ENCODE assay signal across 13 cellular contexts in genomic region chr5:139446956-139447779, GRCh38. TPM values are rescaled to one million over a fixed set of nuclear protein-coding genes. Genes with fewer than 3 reads are reported as not detected.
DNase-seq lines count a peak whose midpoint lies in the region; ATAC-seq and TF ChIP-seq lines count a peak whose summit lies in the region.
"Had no signal": no experiment of that assay in that cellular context is flagged by ENCODE, and none has a peak within 500 bp of the region (broad histone marks: within the 10 kb centered on the region; RNA-seq: fewer than 3 reads in every experiment).

No MANE protein-coding gene starts in this region.

- peaks cover 66% of the 10 kb centered on the region for H3K4me1 Mint-ChIP-seq in activated CD4-positive, alpha-beta T cell treated with anti-CD3 and anti-CD28 coated beads for 36 hours
- H3K4me1 Mint-ChIP-seq in T-helper 2 cell treated with Interferon-gamma antibody and Interleukin-4, amounts not matched to agents 5 μg/mL and 100 μg/mL, for 36 hours (ENCODE audit: low read depth), result peaks cover 52% of the 10 kb centered on the region

- H3K9me3 Mint-ChIP-seq in activated CD4-positive, alpha-beta T cell treated with anti-CD3 and anti-CD28 coated beads for 36 hours (ENCODE audit: low read depth), result peaks cover 2% of the 10 kb centered on the region
- no peaks in the 10 kb centered on the region for H3K9me3 Mint-ChIP-seq in T-helper 2 cell treated with Interferon-gamma antibody and Interleukin-4, amounts not matched to agents 5 μg/mL and 100 μg/mL, for 36 hours

- no peak overlapping the region for H3K27ac ChIP-seq in HEK293 (ENCODE audit: extremely low read depth, low read depth, low read length)
- H3K27ac ChIP-seq: uterus had no signal

- H3K27me3 Mint-ChIP-seq in activated CD4-positive, alpha-beta T cell treated with anti-CD3 and anti-CD28 coated beads for 36 hours, result no peaks in the 10 kb centered on the region
- no peaks in the 10 kb centered on the region for H3K27me3 Mint-ChIP-seq in T-helper 2 cell treated with Interferon-gamma antibody and Interleukin-4, amounts not matched to agents 5 μg/mL and 100 μg/mL, for 36 hours (ENCODE audit: low read depth)

- peak overlapping the region; percentile 1 for H3K4me3 Mint-ChIP-seq in activated CD4-positive, alpha-beta T cell treated with anti-CD3 and anti-CD28 coated beads for 36 hours
- peak overlapping the region; percentile 49 for H3K4me3 Mint-ChIP-seq in T-helper 2 cell treated with Interferon-gamma antibody and Interleukin-4, amounts not matched to agents 5 μg/mL and 100 μg/mL, for 36 hours

- H3K4me3 ChIP-seq in HEK293 (ENCODE audit: low read depth, low read length) (no peak overlapping the region), mucosa of descending colon (no peak overlapping the region)
- H3K4me3 ChIP-seq: uterus had no signal

- H3K36me3 Mint-ChIP-seq in activated CD4-positive, alpha-beta T cell treated with anti-CD3 and anti-CD28 coated beads for 36 hours (ENCODE audit: low read depth), result peaks cover 15% of the 10 kb centered on the region
- H3K36me3 Mint-ChIP-seq in T-helper 2 cell treated with Interferon-gamma antibody and Interleukin-4, amounts not matched to agents 5 μg/mL and 100 μg/mL, for 36 hours (ENCODE audit: low read depth), result peaks cover 3% of the 10 kb centered on the region

- H3K4me1 ChIP-seq in HEK293 (ENCODE audit: control insufficient read depth, insufficient read depth, low read length), result no peaks in the 10 kb centered on the region
- H3K4me1 ChIP-seq in mucosa of descending colon (ENCODE audit: low read depth), result no peaks in the 10 kb centered on the region
- H3K4me1 ChIP-seq: uterus had no signal

- ATAC-seq in activated CD4-positive, alpha-beta T cell treated with anti-CD3 and anti-CD28 coated beads for 36 hours, result peak; percentile 77
- ATAC-seq in mucosa of descending colon, result peak; percentile 15
- ATAC-seq: HepG2 had no signal

- intact Hi-C loops in activated CD4-positive, alpha-beta T cell treated with anti-CD3 and anti-CD28 coated beads for 36 hours (cut with DNase I, micrococcal nuclease), result loop anchor here (1.0 to 5.0 kb wide), 7 partner anchors 8 to 45 kb away; partner anchors contain the start of genes DNAJC18 (in 2 of the 2), SPATA24 (in 2 of the 2) and STING1 (in 2 of the 2)
- intact Hi-C loops in mucosa of descending colon (cut with DNase I, micrococcal nuclease), result no loop called here

- H3K36me3 ChIP-seq in HEK293 (ENCODE audit: control insufficient read depth in 2 of 2, insufficient read depth in 1 of 2, low read length in 2 of 2) (no peaks in the 10 kb centered on the region; a peak in 1 of 3 replicates), mucosa of descending colon (ENCODE audit: low read depth) (no peaks in the 10 kb centered on the region)
- H3K36me3 ChIP-seq: uterus had no signal

- H3K9me3 ChIP-seq in HEK293 (ENCODE audit: control insufficient read depth, insufficient read depth, low read depth, low read length) (no peaks in the 10 kb centered on the region), mucosa of descending colon (no peaks in the 10 kb centered on the region)
- H3K9me3 ChIP-seq: uterus had no signal

- TF ChIP-seq CTCF in HEK293 (tag by site-specific recombination; IDR thresholded peaks at IDR 0.05), result no peak
- no peak for TF ChIP-seq CTCF in mucosa of descending colon (IDR thresholded peaks at IDR 0.05)

- peak overlapping the region; percentile 92 for H3K27ac Mint-ChIP-seq in activated CD4-positive, alpha-beta T cell treated with anti-CD3 and anti-CD28 coated beads for 36 hours
- H3K27ac Mint-ChIP-seq in T-helper 2 cell treated with Interferon-gamma antibody and Interleukin-4, amounts not matched to agents 5 μg/mL and 100 μg/mL, for 36 hours, result peak overlapping the region; percentile 84

- CTCF ChIA-PET in activated CD4-positive, alpha-beta T cell treated with anti-CD3 and anti-CD28 coated beads for 36 hours (lab: Charles Lee), result interaction anchor here (0.6 to 2.5 kb wide), 12 partner anchors 8 to 264 kb away, joined by 3 to 17 read pairs (median 3); partner anchors contain the start of gene DNAJC18
- CTCF ChIA-PET in HEK293 (lab: Yijun Ruan, JAX), result interaction anchor here (0.9 kb wide), 1 partner anchor 8 kb away, joined by 3 read pairs; no protein-coding TSS in a partner anchor

- POLR2A ChIA-PET in activated CD4-positive, alpha-beta T cell treated with anti-CD3 and anti-CD28 coated beads for 36 hours (lab: Charles Lee), result interaction anchor here (0.6 to 2.3 kb wide), 8 partner anchors 8 to 137 kb away, joined by 3 to 22 read pairs (median 6); partner anchors contain the start of genes DNAJC18 and STING1
- POLR2A ChIA-PET in HEK293 (lab: Yijun Ruan, JAX), result no interaction called here

- peak; percentile 68 for DNase-seq in activated CD4-positive, alpha-beta T cell treated with anti-CD3 and anti-CD28 coated beads for 36 hours
- no peak for DNase-seq in activated CD4-positive, alpha-beta T cell treated with anti-CD3 and anti-CD28 coated beads, Interleukin-2, amount 50 U/mL, for 1 hour
- peak; percentile 77 for DNase-seq in T-helper 2 cell treated with Interferon-gamma antibody and Interleukin-4, amounts not matched to agents 5 μg/mL and 100 μg/mL, for 36 hours (ENCODE audit: low spot score)
- DNase-seq in mucosa of descending colon (no peak), inferior parietal cortex (ENCODE audit: extremely low spot score) (no peak), HuH-7 (ENCODE audit: low spot score) (no peak), EL (no peak)
- DNase-seq: ACHN, uterus had no signal

TF ChIP-seq in HEK293, 187 proteins besides CTCF, POLR2A, EP300 and RAD21:
- TF ChIP-seq WT1 (tag by site-specific recombination; IDR thresholded peaks at IDR 0.05) (peak; percentile 89), PRDM1 (tag by site-specific recombination; IDR thresholded peaks at IDR 0.05) (peak; percentile 23; the same call in 1 of the 2 replicates), ZNF555 (tag by site-specific recombination; conservative IDR thresholded peaks at IDR 0.05) (no peak)

RNA-seq across cellular contexts. Expression of gene DNAJC18, which starts 7.8 kb away (rescaled TPM):
- 10 to 100 TPM; 33.1 to 35.6 TPM for total RNA-seq in activated CD4-positive, alpha-beta T cell treated with anti-CD3 and anti-CD28 coated beads for 36 hours
- total RNA-seq in mucosa of descending colon, result 10 to 100 TPM in 1 of 3 donors, 1 to 10 TPM in 2; 4.2 to 10.3 (median 5.1) TPM

RNA-seq across cellular contexts. Expression of gene ECSCR, which starts 15.4 kb away (rescaled TPM):
- 1 to 10 TPM in 1 of 2 experiments, under 1 TPM in 1; 0.83 to 2.6 TPM for total RNA-seq in activated CD4-positive, alpha-beta T cell treated with anti-CD3 and anti-CD28 coated beads for 36 hours
- total RNA-seq in mucosa of descending colon, result 1 to 10 TPM; 3.4 to 8.5 (median 7.9) TPM
- total RNA-seq: HepG2, OCI-LY7 had no signal

RNA-seq across cellular contexts. Expression of gene SMIM33, which starts 23.6 kb away (rescaled TPM):
- under 1 TPM; 0.46 to 0.50 TPM for total RNA-seq in activated CD4-positive, alpha-beta T cell treated with anti-CD3 and anti-CD28 coated beads for 36 hours
- 1 to 10 TPM; 1.8 to 5.2 (median 2.8) TPM for total RNA-seq in mucosa of descending colon
- total RNA-seq: HepG2, lower leg skin, OCI-LY7, uterus had no signal

RNA-seq across cellular contexts. Expression of gene STING1, which starts 35.4 kb away (rescaled TPM):
- total RNA-seq in activated CD4-positive, alpha-beta T cell treated with anti-CD3 and anti-CD28 coated beads for 36 hours, result 100 to 1,000 TPM; 178 to 183 TPM
- total RNA-seq in mucosa of descending colon, result 10 to 100 TPM; 27.0 to 63.3 (median 31.1) TPM

RNA-seq across cellular contexts. Expression of gene SPATA24, which starts 43.3 kb away (rescaled TPM):
- total RNA-seq in activated CD4-positive, alpha-beta T cell treated with anti-CD3 and anti-CD28 coated beads for 36 hours, result 1 to 10 TPM; 4.6 to 5.9 TPM
- total RNA-seq in mucosa of descending colon, result 1 to 10 TPM; 3.0 to 4.5 (median 3.4) TPM

Comparison
In these comparisons a context has a peak if more than half of its experiments do, and no peak if none do; other contexts are left out.
1. DNase-seq: peak in activated CD4-positive, alpha-beta T cell treated with anti-CD3 and anti-CD28 coated beads for 36 hours (single experiment) and T-helper 2 cell treated with Interferon-gamma antibody and Interleukin-4, amounts not matched to agents 5 μg/mL and 100 μg/mL, for 36 hours (single experiment); none in activated CD4-positive, alpha-beta T cell treated with anti-CD3 and anti-CD28 coated beads, Interleukin-2, amount 50 U/mL, for 1 hour (single experiment), mucosa of descending colon (0 of 3), inferior parietal cortex (single experiment), HuH-7 (single experiment) and EL (single experiment).
2. intact Hi-C loops: an anchor here in activated CD4-positive, alpha-beta T cell treated with anti-CD3 and anti-CD28 coated beads for 36 hours (1.0 to 5.0 kb wide); none called in mucosa of descending colon.